9 cellular contexts compared by ENCODE assay signal in the genomic region with DNA sequence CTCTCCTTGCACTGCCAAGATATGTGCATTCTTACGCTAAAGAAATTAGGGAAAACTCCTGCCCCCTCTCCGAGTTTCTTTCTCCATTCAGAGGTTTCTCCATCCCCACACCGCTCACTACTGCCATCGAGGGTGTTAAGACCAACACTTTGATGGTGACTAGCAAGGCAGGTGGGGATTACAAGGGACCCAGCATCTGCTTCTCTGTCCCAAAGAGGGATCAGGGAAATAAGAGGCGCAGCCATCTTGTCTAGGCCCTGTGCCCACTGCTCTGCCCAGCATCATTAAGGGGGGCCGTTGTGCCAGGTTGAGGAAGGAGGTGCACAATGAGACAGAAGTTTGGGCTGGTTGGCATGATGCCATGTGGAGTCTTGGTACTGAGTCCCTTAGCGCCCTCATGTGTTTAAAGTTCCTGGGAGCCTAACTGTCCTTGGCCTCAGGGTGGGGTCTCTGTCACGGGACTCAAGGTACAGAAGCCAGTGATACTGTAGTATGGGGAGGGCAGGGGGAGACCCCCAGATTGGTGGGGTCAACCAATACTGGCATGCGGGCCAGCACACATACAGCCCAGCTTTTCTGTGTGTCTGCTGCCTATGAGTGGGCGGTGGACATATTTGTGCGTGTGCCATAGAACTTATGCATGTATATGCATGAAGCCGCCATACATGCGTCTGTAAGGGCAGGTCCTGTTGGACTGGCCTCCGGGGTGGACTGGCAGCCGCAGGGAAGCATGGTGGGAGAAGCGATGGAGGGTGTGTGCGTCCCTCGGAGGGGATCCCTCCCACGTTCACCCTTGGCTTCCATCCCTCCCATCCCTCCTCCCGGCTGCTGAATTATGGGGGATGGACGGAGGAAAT. TPM values are rescaled to one million over a fixed set of nuclear protein-coding genes. Genes with fewer than 3 reads are reported as not detected.
A peak's percentile ranks its signal among the peaks of the same experiment; 100 is the strongest.
DNase-seq lines count a peak whose midpoint lies in the region; ATAC-seq, FAIRE-seq and TF ChIP-seq lines count a peak whose summit lies in the region.
"Had no signal": no experiment of that assay in that cellular context is flagged by ENCODE, and none has a peak within 500 bp of the region (broad histone marks: within the 10 kb centered on the region; RNA-seq: fewer than 3 reads in every experiment).

No MANE protein-coding gene starts in this region.

- peaks cover 39% of the 10 kb centered on the region for H3K4me1 Mint-ChIP-seq in activated CD8-positive, alpha-beta memory T cell treated with anti-CD3 and anti-CD28 coated beads, Interleukin-2, amount 10 ng/mL, durations not matched to agents 7 days and 5 days
- peaks cover 38% of the 10 kb centered on the region for H3K4me1 Mint-ChIP-seq in T-helper 1 cell treated with Interleukin-12 subunit alpha and Interleukin-12 subunit beta and Interleukin-4 antibody, amounts not matched to agents 30 μg/mL and 1 μg/mL, for 36 hours (ENCODE audit: low read depth)

- intact Hi-C loops in pancreas (cut with DNase I): loop anchor here in 1 of 3 donors (5.0 kb wide), 1 partner anchor 42 kb away; no protein-coding TSS in a partner anchor

- no peak overlapping the region for H3K27ac ChIP-seq in HL-60 (replicated peaks)
- no peak overlapping the region for H3K27ac ChIP-seq in pancreas

- DNase-seq in activated CD8-positive, alpha-beta memory T cell treated with anti-CD3 and anti-CD28 coated beads, Interleukin-2, amount 10 ng/mL, durations not matched to agents 7 days and 5 days: peak; percentile 62
- DNase-seq in activated CD8-positive, alpha-beta memory T cell treated with anti-CD3 and anti-CD28 coated beads, Interleukin-2, amount 50 U/mL, for 4 hours: no peak
- DNase-seq in HL-60 (ENCODE audit: low read depth in 1 of 2, low spot score in 1 of 2) (peak; percentile 61 to 75), epithelial cell of proximal tubule (ENCODE audit: low read depth) (no peak), pancreas (peak in 5 of 6 donors; percentile 39 to 77 (median 65))

- H3K9me3 Mint-ChIP-seq in activated CD8-positive, alpha-beta memory T cell treated with anti-CD3 and anti-CD28 coated beads, Interleukin-2, amount 10 ng/mL, durations not matched to agents 7 days and 5 days (ENCODE audit: low read depth): no peaks in the 10 kb centered on the region
- H3K9me3 Mint-ChIP-seq in T-helper 1 cell treated with Interleukin-12 subunit alpha and Interleukin-12 subunit beta and Interleukin-4 antibody, amounts not matched to agents 30 μg/mL and 1 μg/mL, for 36 hours: no peaks in the 10 kb centered on the region

- H3K36me3 Mint-ChIP-seq in activated CD8-positive, alpha-beta memory T cell treated with anti-CD3 and anti-CD28 coated beads, Interleukin-2, amount 10 ng/mL, durations not matched to agents 7 days and 5 days: no peaks in the 10 kb centered on the region
- peaks cover 5% of the 10 kb centered on the region for H3K36me3 Mint-ChIP-seq in T-helper 1 cell treated with Interleukin-12 subunit alpha and Interleukin-12 subunit beta and Interleukin-4 antibody, amounts not matched to agents 30 μg/mL and 1 μg/mL, for 36 hours (ENCODE audit: low read depth)

- H3K4me3 Mint-ChIP-seq in activated CD8-positive, alpha-beta memory T cell treated with anti-CD3 and anti-CD28 coated beads, Interleukin-2, amount 10 ng/mL, durations not matched to agents 7 days and 5 days: peak overlapping the region; percentile 92
- H3K4me3 Mint-ChIP-seq in T-helper 1 cell treated with Interleukin-12 subunit alpha and Interleukin-12 subunit beta and Interleukin-4 antibody, amounts not matched to agents 30 μg/mL and 1 μg/mL, for 36 hours: peak overlapping the region; percentile 88

- ATAC-seq in activated CD8-positive, alpha-beta memory T cell treated with anti-CD3 and anti-CD28 coated beads, Interleukin-2, amount 10 ng/mL, durations not matched to agents 7 days and 5 days: no peak
- ATAC-seq in pancreas: peak in 1 of 4 donors; percentile 0
- no peak for ATAC-seq in GM18505 (IDR thresholded peaks at IDR 0.05; ENCODE audit: unreplicated experiment)
- no peak for ATAC-seq in HG03469 (IDR thresholded peaks at IDR 0.05; ENCODE audit: unreplicated experiment)

- FAIRE-seq in pancreas (lab: Jason Lieb, UNC): no peak

- H3K27me3 Mint-ChIP-seq in activated CD8-positive, alpha-beta memory T cell treated with anti-CD3 and anti-CD28 coated beads, Interleukin-2, amount 10 ng/mL, durations not matched to agents 7 days and 5 days: peaks cover 41% of the 10 kb centered on the region
- H3K27me3 Mint-ChIP-seq in T-helper 1 cell treated with Interleukin-12 subunit alpha and Interleukin-12 subunit beta and Interleukin-4 antibody, amounts not matched to agents 30 μg/mL and 1 μg/mL, for 36 hours (ENCODE audit: low read depth): peaks cover 36% of the 10 kb centered on the region

- peaks cover 42% of the 10 kb centered on the region for H3K27me3 ChIP-seq in HL-60 (ENCODE audit: insufficient read depth, poor library complexity, severe bottlenecking)
- H3K27me3 ChIP-seq in pancreas: peaks cover 0 to 31% (median 6%) of the 10 kb centered on the region in 4 donors

- peaks cover 35 to 43% (median 38%) of the 10 kb centered on the region in 3 donors for H3K4me1 ChIP-seq in pancreas

- CTCF ChIA-PET in activated CD8-positive, alpha-beta memory T cell treated with anti-CD3 and anti-CD28 coated beads, Interleukin-2, amount 10 ng/mL, durations not matched to agents 7 days and 5 days (lab: Charles Lee): interaction anchor here (0.8 to 5.5 kb wide), 35 partner anchors 8 to 526 kb away, joined by 3 to 319 read pairs (median 7); a partner anchor contains a TSS

- TF ChIP-seq CTCF in HL-60 (IDR thresholded peaks at IDR 0.05; ENCODE audit: insufficient read depth, low read length): peak; percentile 32
- peak; percentile 41 for TF ChIP-seq CTCF in epithelial cell of proximal tubule (conservative IDR thresholded peaks at IDR 0.05; ENCODE audit: low read depth, low read length)
- TF ChIP-seq CTCF in pancreas (IDR thresholded peaks at IDR 0.05): no peak

- no peak for TF ChIP-seq POLR2A in GM18505 (IDR thresholded peaks at IDR 0.05; ENCODE audit: borderline replicate concordance, extremely low read depth, insufficient read depth, insufficient read length)

- H3K4me3 ChIP-seq in HL-60 (replicated peaks; ENCODE audit: insufficient read depth, low read length) (peak overlapping the region; percentile 58), epithelial cell of proximal tubule (ENCODE audit: low read depth, low read length) (peak overlapping the region; percentile 82), pancreas (peak overlapping the region in 2 of 4 donors; percentile 72 to 77)

- H3K36me3 ChIP-seq in pancreas: no peaks in the 10 kb centered on the region

- H3K9me3 ChIP-seq in pancreas: no peaks in the 10 kb centered on the region

- WGBS in pancreas, 2 donors: 23 to 27% methylated on average over 21 of the region's 21 CpGs

- H3K27ac Mint-ChIP-seq in activated CD8-positive, alpha-beta memory T cell treated with anti-CD3 and anti-CD28 coated beads, Interleukin-2, amount 10 ng/mL, durations not matched to agents 7 days and 5 days: peak overlapping the region; percentile 94
- peak overlapping the region; percentile 88 for H3K27ac Mint-ChIP-seq in T-helper 1 cell treated with Interleukin-12 subunit alpha and Interleukin-12 subunit beta and Interleukin-4 antibody, amounts not matched to agents 30 μg/mL and 1 μg/mL, for 36 hours

RNA-seq across cellular contexts. Expression of a gene that starts 5.5 kb away (rescaled TPM):
- total RNA-seq in activated CD8-positive, alpha-beta memory T cell treated with anti-CD3 and anti-CD28 coated beads, Interleukin-2, amount 10 ng/mL, durations not matched to agents 7 days and 5 days: 1 to 10 TPM; 1.9 to 2.8 TPM
- total RNA-seq in epithelial cell of proximal tubule: 1.7 and 2.8 TPM in 2 replicates
- 1 to 10 TPM in 2 of 6 donors, under 1 TPM in 4; 0.52 to 1.2 (median 0.70) TPM for total RNA-seq in pancreas
- under 1 TPM; 0.72 to 0.99 TPM for polyA plus RNA-seq in pancreas

RNA-seq across cellular contexts. Expression of a gene that starts 20.6 kb away (rescaled TPM):
- total RNA-seq in activated CD8-positive, alpha-beta memory T cell treated with anti-CD3 and anti-CD28 coated beads, Interleukin-2, amount 10 ng/mL, durations not matched to agents 7 days and 5 days: 1 to 10 TPM; 3.8 to 5.3 TPM
- 10.8 and 24.9 TPM in 2 replicates for total RNA-seq in epithelial cell of proximal tubule
- total RNA-seq in pancreas: 1 to 10 TPM; 2.1 to 5.6 (median 3.1) TPM
- 1 to 10 TPM; 6.0 to 6.2 TPM for polyA plus RNA-seq in pancreas

RNA-seq across cellular contexts. Expression of a gene that starts 33.0 kb away (rescaled TPM):
- 10 to 100 TPM; 41.7 to 47.5 TPM for total RNA-seq in activated CD8-positive, alpha-beta memory T cell treated with anti-CD3 and anti-CD28 coated beads, Interleukin-2, amount 10 ng/mL, durations not matched to agents 7 days and 5 days
- 164 and 266 TPM in 2 replicates for total RNA-seq in epithelial cell of proximal tubule
- 10 to 100 TPM; 23.7 to 37.6 (median 33.2) TPM for total RNA-seq in pancreas
- 100 to 1,000 TPM; 114 to 125 TPM for polyA plus RNA-seq in pancreas

RNA-seq across cellular contexts. Expression of a gene that starts 43.6 kb away (rescaled TPM):
- not detected for total RNA-seq in activated CD8-positive, alpha-beta memory T cell treated with anti-CD3 and anti-CD28 coated beads, Interleukin-2, amount 10 ng/mL, durations not matched to agents 7 days and 5 days
- total RNA-seq in epithelial cell of proximal tubule: 26.3 and 45.3 TPM in 2 replicates
- 10 to 100 TPM; 19.5 to 45.9 (median 30.4) TPM for total RNA-seq in pancreas
- polyA plus RNA-seq in pancreas: 10 to 100 TPM; 47.9 to 91.7 TPM

RNA-seq across cellular contexts. Expression of a gene that starts 50.5 kb away (rescaled TPM):
- not detected for total RNA-seq in activated CD8-positive, alpha-beta memory T cell treated with anti-CD3 and anti-CD28 coated beads, Interleukin-2, amount 10 ng/mL, durations not matched to agents 7 days and 5 days
- total RNA-seq in epithelial cell of proximal tubule (not detected in 2 replicates), pancreas (under 1 TPM in 1 of 6 donors, not detected in 5; 0.14 TPM)
- not detected for polyA plus RNA-seq in pancreas
- total RNA-seq: renal cortical epithelial cell had no signal

Comparison
In these comparisons a context has a peak if more than half of its experiments do, and no peak if none do; other contexts are left out.
1. DNase-seq: peak in activated CD8-positive, alpha-beta memory T cell treated with anti-CD3 and anti-CD28 coated beads, Interleukin-2, amount 10 ng/mL, durations not matched to agents 7 days and 5 days (single experiment), HL-60 (2 of 2) and pancreas (5 of 6); none in activated CD8-positive, alpha-beta memory T cell treated with anti-CD3 and anti-CD28 coated beads, Interleukin-2, amount 50 U/mL, for 4 hours (single experiment) and epithelial cell of proximal tubule (single experiment).
2. CTCF ChIP-seq: peak in HL-60 (single experiment) and epithelial cell of proximal tubule (single experiment); none in pancreas (0 of 4).